28 cellular contexts compared by ENCODE assay signal in the genomic region with DNA sequence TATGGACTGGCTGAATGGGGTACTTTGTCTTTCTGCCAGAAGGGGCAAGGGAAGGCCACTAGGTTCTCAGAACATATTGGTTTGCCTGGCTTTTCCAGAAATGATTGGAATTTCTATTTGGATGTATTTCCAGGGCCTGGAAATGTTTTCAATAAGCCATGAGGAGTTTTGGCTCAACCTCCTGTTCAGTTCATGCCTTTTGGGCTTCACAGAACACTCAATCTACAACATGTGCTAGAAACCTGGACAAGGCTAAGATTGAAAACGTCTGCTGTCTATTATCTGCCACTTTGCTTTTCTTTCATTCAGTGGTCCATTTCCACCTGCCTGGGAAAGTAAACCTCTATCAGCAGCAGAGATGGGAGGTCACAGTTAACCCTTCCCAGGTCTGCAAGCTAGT.
A peak's percentile ranks its signal among the peaks of the same experiment; 100 is the strongest.
DNase-seq lines count a peak whose midpoint lies in the region; ATAC-seq and TF ChIP-seq lines count a peak whose summit lies in the region.
"Had no signal": no experiment of that assay in that cellular context is flagged by ENCODE, and none has a peak within 500 bp of the region (broad histone marks: within the 10 kb centered on the region; RNA-seq: fewer than 3 reads in every experiment).

No MANE protein-coding gene starts in this region.

- H3K27me3 ChIP-seq in cardiac muscle cell, result no peaks in the 10 kb centered on the region
- no peaks in the 10 kb centered on the region for H3K27me3 ChIP-seq in upper lobe of left lung
- H3K27me3 ChIP-seq: SJSA1 had no signal

- TF ChIP-seq EP300 in upper lobe of left lung (IDR thresholded peaks at IDR 0.05), result no peak

- TF ChIP-seq CTCF in cardiac muscle cell (IDR thresholded peaks at IDR 0.05; ENCODE audit: low read depth, low read length) (no peak), fibroblast of the aortic adventitia (IDR thresholded peaks at IDR 0.05; ENCODE audit: insufficient read depth, low read length) (no peak), upper lobe of left lung (IDR thresholded peaks at IDR 0.05) (no peak)

- H3K4me1 ChIP-seq in cardiac muscle cell (ENCODE audit: low read depth), result peaks cover 8% of the 10 kb centered on the region
- H3K4me1 ChIP-seq in upper lobe of left lung, result no peaks in the 10 kb centered on the region
- H3K4me1 ChIP-seq: SJSA1 had no signal

- DNase-seq in cardiac muscle cell (ENCODE audit: low read depth in 1 of 2, low spot score in 1 of 2) (no peak), Right ventricle myocardium inferior (ENCODE audit: missing footprints) (no peak), brain pericyte (ENCODE audit: low read depth, low spot score) (peak; percentile 1), fibroblast of the aortic adventitia (ENCODE audit: low read depth) (peak; percentile 32), sciatic nerve (ENCODE audit: low spot score) (no peak), Ammon's horn (ENCODE audit: low spot score) (no peak), MV-4-11 (lab: John Stamatoyannopoulos, UW) (no peak), upper lobe of left lung (no peak)
- DNase-seq: 8988T; AML-193; C1 segment of cervical spinal cord; Caco-2; CD4-positive, alpha-beta memory T cell; EL; GDM1; H7; Karpas-422; NCI-H1105; NCI-H1436 treated with DMSO at 0.1 percent for 48 hours; NCI-H187 treated with DMSO at 0.1 percent for 48 hours; NCI-H2171 treated with DMSO at 0.1 percent for 48 hours; NCI-H524; NCI-H748 treated with DMSO at 0.1 percent for 48 hours; NK-92 treated with Interleukin-12 subunit alpha and Interleukin-12 subunit beta, amount 100 ng/mL, for 24 hours; PC-3 had no signal

- H3K27ac ChIP-seq in cardiac muscle cell (peak overlapping the region; percentile 27), upper lobe of left lung (no peak overlapping the region)
- H3K27ac ChIP-seq: SJSA1 had no signal

- TF ChIP-seq POLR2A in upper lobe of left lung (IDR thresholded peaks at IDR 0.05), result no peak

- 23 to 32% methylated on average over 1 of the region's 1 CpG for WGBS in upper lobe of left lung, 2 donors

- no peak for ATAC-seq in Right ventricle myocardium inferior
- ATAC-seq in sciatic nerve, result peak; percentile 67
- no peak for ATAC-seq in upper lobe of left lung (ENCODE audit: low FRiP score in 2 of 2)
- ATAC-seq: GM12878, HepG2, PC-3 had no signal

- intact Hi-C loops in Right ventricle myocardium inferior (cut with DNase I), result no loop called here
- intact Hi-C loops in sciatic nerve (cut with DNase I), result no loop called here

- H3K9me3 ChIP-seq in cardiac muscle cell (ENCODE audit: low read depth) (no peaks in the 10 kb centered on the region), upper lobe of left lung (no peaks in the 10 kb centered on the region)
- H3K9me3 ChIP-seq: Caco-2, SJSA1 had no signal

- H3K36me3 ChIP-seq in cardiac muscle cell (no peaks in the 10 kb centered on the region), upper lobe of left lung (no peaks in the 10 kb centered on the region)
- H3K36me3 ChIP-seq: SJSA1 had no signal

- no peak overlapping the region for H3K4me3 ChIP-seq in cardiac muscle cell
- H3K4me3 ChIP-seq in fibroblast of the aortic adventitia (ENCODE audit: low read depth, low read length), result no peak overlapping the region
- H3K4me3 ChIP-seq in upper lobe of left lung, result no peak overlapping the region
- H3K4me3 ChIP-seq: GM12878, SJSA1 had no signal

Comparison
In these comparisons a context has a peak if more than half of its experiments do, and no peak if none do; other contexts are left out.
1. DNase-seq: peak in brain pericyte (single experiment) and fibroblast of the aortic adventitia (single experiment); none in cardiac muscle cell (0 of 2), Right ventricle myocardium inferior (single experiment), sciatic nerve (single experiment), Ammon's horn (single experiment), MV-4-11 (single experiment) and upper lobe of left lung (0 of 2).